ENCODE assay signal across 1 cellular context in genomic region chr14:31060253-31060875, GRCh38.
TF ChIP-seq lines count a peak whose summit lies in the region.

No MANE protein-coding gene starts in this region.

TF ChIP-seq in GM23338, 12 proteins besides CTCF, POLR2A, EP300 and RAD21 (continued from another document):
- TF ChIP-seq REST (IDR thresholded peaks at IDR 0.05; ENCODE audit: unreplicated experiment): no peak
- no peak for TF ChIP-seq NANOG (IDR thresholded peaks at IDR 0.05; ENCODE audit: borderline replicate concordance)
- TF ChIP-seq EZH2phosphoT487 (IDR thresholded peaks at IDR 0.05; ENCODE audit: unreplicated experiment): no peak
- no peak for TF ChIP-seq JUNB (IDR thresholded peaks at IDR 0.05; ENCODE audit: unreplicated experiment)
- TF ChIP-seq ZNF331 (CRISPR knock-in tag; IDR thresholded peaks at IDR 0.05; ENCODE audit: low read depth): no peak
- no peak for TF ChIP-seq ETS1 (IDR thresholded peaks at IDR 0.05)
